17 cellular contexts compared by ENCODE assay signal in genomic region chr13:98691360-98691759, GRCh38.
"Had no signal": no experiment of that assay in that cellular context is flagged by ENCODE, and none has a peak within 500 bp of the region (broad histone marks: within the 10 kb centered on the region; RNA-seq: fewer than 3 reads in every experiment).

No MANE protein-coding gene starts in this region.

- H3K4me3 ChIP-seq: body of pancreas, lung, prostate gland, testis, uterus had no signal

- H3K27me3 ChIP-seq: body of pancreas, testis, uterus had no signal

- ATAC-seq: activated CD8-positive, alpha-beta T cell treated with anti-CD3 and anti-CD28 coated beads, Interleukin-2, amount 10 ng/mL, durations not matched to agents 7 days and 5 days; body of pancreas; left lobe of liver; naive thymus-derived CD4-positive, alpha-beta T cell had no signal

- H3K4me1 ChIP-seq: body of pancreas, prostate gland, testis, uterus had no signal

- H3K27ac ChIP-seq: body of pancreas, prostate gland, testis, uterus had no signal

- DNase-seq: activated CD4-positive, alpha-beta T cell treated with anti-CD3 and anti-CD28 coated beads for 1 hour; activated CD4-positive, alpha-beta T cell treated with anti-CD3 and anti-CD28 coated beads, Interleukin-2, amount 50 U/mL, for 1 hour; activated CD8-positive, alpha-beta T cell treated with anti-CD3 and anti-CD28 coated beads, Interleukin-2, amount 10 ng/mL, durations not matched to agents 7 days and 5 days; activated gamma-delta T cell treated with Interleukin-2 at 50 U/mL for 16 hours; anterior cingulate cortex; body of pancreas; erythroblast; foreskin fibroblast; naive thymus-derived CD4-positive, alpha-beta T cell; stimulated activated CD4-positive, alpha-beta T cell treated with anti-CD3 and anti-CD28 coated beads, Interleukin-2, amount 100 ng/mL, for 48 hours; stimulated activated naive CD4-positive, alpha-beta T cell; testis; trophoblast cell; uterus had no signal

- H3K9me3 ChIP-seq: body of pancreas, prostate gland, testis, uterus had no signal

- H3K36me3 ChIP-seq: prostate gland, uterus had no signal
